ENCODE assay signal across 2 cellular contexts in genomic region chr1:201645956-201646355, GRCh38.
TF ChIP-seq lines count a peak whose summit lies in the region.

No MANE protein-coding gene starts in this region.

TF ChIP-seq in IMR-90, 13 proteins besides CTCF, POLR2A, EP300 and RAD21:
- TF ChIP-seq, protein P1, sequence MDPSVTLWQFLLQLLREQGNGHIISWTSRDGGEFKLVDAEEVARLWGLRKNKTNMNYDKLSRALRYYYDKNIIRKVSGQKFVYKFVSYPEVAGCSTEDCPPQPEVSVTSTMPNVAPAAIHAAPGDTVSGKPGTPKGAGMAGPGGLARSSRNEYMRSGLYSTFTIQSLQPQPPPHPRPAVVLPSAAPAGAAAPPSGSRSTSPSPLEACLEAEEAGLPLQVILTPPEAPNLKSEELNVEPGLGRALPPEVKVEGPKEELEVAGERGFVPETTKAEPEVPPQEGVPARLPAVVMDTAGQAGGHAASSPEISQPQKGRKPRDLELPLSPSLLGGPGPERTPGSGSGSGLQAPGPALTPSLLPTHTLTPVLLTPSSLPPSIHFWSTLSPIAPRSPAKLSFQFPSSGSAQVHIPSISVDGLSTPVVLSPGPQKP (IDR thresholded peaks at IDR 0.05; ENCODE audit: borderline replicate concordance, low read depth, low read length), result no peak
- no peak for TF ChIP-seq CEBPB (IDR thresholded peaks at IDR 0.05; ENCODE audit: low read depth, low read length)
- no peak for TF ChIP-seq RCOR1 (IDR thresholded peaks at IDR 0.05; ENCODE audit: insufficient replicate concordance, low read length)
- TF ChIP-seq CHD1 (IDR thresholded peaks at IDR 0.05; ENCODE audit: low read depth, low read length), result no peak
- no peak for TF ChIP-seq USF2 (IDR thresholded peaks at IDR 0.05; ENCODE audit: low read depth, low read length)

TF ChIP-seq in endothelial cell of umbilical vein, 7 proteins besides CTCF, POLR2A, EP300 and RAD21 (continued from another document):
- no peak for TF ChIP-seq GATA2 (IDR thresholded peaks at IDR 0.05; ENCODE audit: insufficient read depth, insufficient read length, low read depth, low read length)
